Comparison of ENCODE assay signal across 15 cellular contexts in genomic region chr2:1278861-1279260, GRCh38.
DNase-seq lines count a peak whose midpoint lies in the region; TF ChIP-seq lines count a peak whose summit lies in the region.
"Had no signal": no experiment of that assay in that cellular context is flagged by ENCODE, and none has a peak within 500 bp of the region (broad histone marks: within the 10 kb centered on the region; RNA-seq: fewer than 3 reads in every experiment).

No MANE protein-coding gene starts in this region.

- peak; percentile 28 for DNase-seq in activated CD8-positive, alpha-beta memory T cell treated with anti-CD3 and anti-CD28 coated beads for 24 hours
- DNase-seq in activated CD8-positive, alpha-beta memory T cell treated with anti-CD3 and anti-CD28 coated beads, Interleukin-2, amount 50 U/mL, for 48 hours: no peak
- peak; percentile 31 for DNase-seq in Daoy (ENCODE audit: low read depth)
- DNase-seq in RKO (ENCODE audit: low spot score): peak; percentile 16
- DNase-seq in osteocyte (ENCODE audit: extremely low spot score, unreplicated experiment): peak; percentile 80
- DNase-seq in RPMI8226: no peak
- no peak for DNase-seq in 8988T
- DNase-seq: AML-193; CD4-positive, alpha-beta memory T cell; DMS153; DMS79; GF-D8; H9 had no signal

- no peak overlapping the region for H3K27ac Mint-ChIP-seq in osteocyte (ENCODE audit: unreplicated experiment)
- H3K27ac Mint-ChIP-seq: CD14-positive monocyte; CD4-positive, alpha-beta memory T cell; H9; IgD-negative memory B cell had no signal

- H3K36me3 Mint-ChIP-seq in osteocyte (ENCODE audit: unreplicated experiment): no peaks in the 10 kb centered on the region
- H3K36me3 Mint-ChIP-seq: CD14-positive monocyte; CD4-positive, alpha-beta memory T cell; IgD-negative memory B cell had no signal

- H3K27me3 Mint-ChIP-seq in osteocyte (ENCODE audit: unreplicated experiment): no peaks in the 10 kb centered on the region
- H3K27me3 Mint-ChIP-seq: CD4-positive, alpha-beta memory T cell had no signal

- H3K9me3 Mint-ChIP-seq in osteocyte (ENCODE audit: unreplicated experiment): peaks cover 18% of the 10 kb centered on the region

- H3K4me1 Mint-ChIP-seq in osteocyte (ENCODE audit: unreplicated experiment): no peaks in the 10 kb centered on the region
- H3K4me1 Mint-ChIP-seq: CD14-positive monocyte; CD4-positive, alpha-beta memory T cell; IgD-negative memory B cell had no signal

- H3K4me3 Mint-ChIP-seq in osteocyte (ENCODE audit: unreplicated experiment): no peak overlapping the region
- H3K4me3 Mint-ChIP-seq: CD14-positive monocyte; CD4-positive, alpha-beta memory T cell; H9; IgD-negative memory B cell had no signal

- no peak for TF ChIP-seq CTCF in osteocyte (IDR thresholded peaks at IDR 0.05)

Comparison
In these comparisons a context has a peak if more than half of its experiments do, and no peak if none do; other contexts are left out.
1. DNase-seq: peak in activated CD8-positive, alpha-beta memory T cell treated with anti-CD3 and anti-CD28 coated beads for 24 hours (single experiment), Daoy (single experiment), RKO (single experiment) and osteocyte (single experiment); none in activated CD8-positive, alpha-beta memory T cell treated with anti-CD3 and anti-CD28 coated beads, Interleukin-2, amount 50 U/mL, for 48 hours (single experiment), RPMI8226 (single experiment) and 8988T (single experiment).